1 cellular context compared by ENCODE assay signal in the genomic region with DNA sequence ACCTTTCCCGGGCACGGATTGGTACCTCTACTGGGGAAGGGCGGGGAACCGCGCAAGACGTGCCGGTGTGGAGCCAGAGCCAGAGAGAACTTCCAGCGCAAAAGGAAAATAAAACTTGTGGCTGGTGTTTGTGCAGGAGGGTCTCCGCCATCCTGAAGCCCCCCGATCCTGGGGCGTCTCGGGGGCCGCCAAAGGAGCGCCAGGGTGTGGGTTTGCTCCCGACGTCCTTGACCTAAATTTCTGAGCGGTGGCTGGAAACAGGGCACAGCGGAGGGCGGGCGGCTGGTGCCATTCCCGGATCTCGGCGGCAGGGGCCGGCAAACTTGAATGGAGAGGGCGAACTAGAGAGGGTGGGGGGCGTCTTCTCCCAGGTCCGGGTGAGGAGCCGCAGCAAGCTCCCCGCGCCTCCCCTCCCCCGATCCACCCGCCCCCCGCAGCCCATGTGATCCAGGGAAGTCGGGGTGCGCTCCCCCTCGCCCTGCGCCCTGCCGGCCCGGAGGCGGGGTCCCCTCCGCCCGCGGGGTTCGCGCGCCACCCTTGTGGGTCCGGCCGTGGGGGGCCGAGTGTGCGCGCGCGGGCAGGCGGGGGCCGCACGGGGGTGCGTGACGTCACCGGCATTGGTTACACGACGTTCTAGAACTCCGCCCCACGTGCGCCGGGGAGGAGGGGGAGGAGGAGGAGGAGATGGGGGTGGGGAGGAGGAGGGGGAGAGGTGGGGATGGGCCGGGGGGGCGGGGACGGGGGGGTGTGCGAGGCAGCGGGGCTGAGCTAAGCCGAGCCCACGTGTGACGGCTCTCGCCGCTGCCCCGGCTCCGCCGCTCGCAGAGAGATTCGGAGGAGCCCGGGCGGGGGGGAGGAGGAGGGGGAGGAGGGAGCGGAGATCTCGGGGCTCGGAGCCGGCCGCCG.
TF ChIP-seq lines count a peak whose summit lies in the region.

A gene (plus strand): TSS at position 748 of the 906 bp plus-strand sequence. CDS start 220 bp downstream, outside the sequence.

TF ChIP-seq in HepG2, 621 proteins besides CTCF, POLR2A, EP300 and RAD21 (continued from another document):
- TF ChIP-seq, protein P1, sequence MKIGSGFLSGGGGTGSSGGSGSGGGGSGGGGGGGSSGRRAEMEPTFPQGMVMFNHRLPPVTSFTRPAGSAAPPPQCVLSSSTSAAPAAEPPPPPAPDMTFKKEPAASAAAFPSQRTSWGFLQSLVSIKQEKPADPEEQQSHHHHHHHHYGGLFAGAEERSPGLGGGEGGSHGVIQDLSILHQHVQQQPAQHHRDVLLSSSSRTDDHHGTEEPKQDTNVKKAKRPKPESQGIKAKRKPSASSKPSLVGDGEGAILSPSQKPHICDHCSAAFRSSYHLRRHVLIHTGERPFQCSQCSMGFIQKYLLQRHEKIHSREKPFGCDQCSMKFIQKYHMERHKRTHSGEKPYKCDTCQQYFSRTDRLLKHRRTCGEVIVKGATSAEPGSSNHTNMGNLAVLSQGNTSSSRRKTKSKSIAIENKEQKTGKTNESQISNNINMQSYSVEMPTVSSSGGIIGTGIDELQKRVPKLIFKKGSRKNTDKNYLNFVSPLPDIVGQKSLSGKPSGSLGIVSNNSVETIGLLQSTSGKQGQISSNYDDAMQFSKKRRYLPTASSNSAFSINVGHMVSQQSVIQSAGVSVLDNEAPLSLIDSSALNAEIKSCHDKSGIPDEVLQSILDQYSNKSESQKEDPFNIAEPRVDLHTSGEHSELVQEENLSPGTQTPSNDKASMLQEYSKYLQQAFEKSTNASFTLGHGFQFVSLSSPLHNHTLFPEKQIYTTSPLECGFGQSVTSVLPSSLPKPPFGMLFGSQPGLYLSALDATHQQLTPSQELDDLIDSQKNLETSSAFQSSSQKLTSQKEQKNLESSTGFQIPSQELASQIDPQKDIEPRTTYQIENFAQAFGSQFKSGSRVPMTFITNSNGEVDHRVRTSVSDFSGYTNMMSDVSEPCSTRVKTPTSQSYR (CRISPR knock-in tag; IDR thresholded peaks at IDR 0.05; ENCODE audit: borderline replicate concordance), result peak; percentile 48; the same call in 1 of the 2 replicates
- TF ChIP-seq ZSCAN20 (CRISPR knock-in tag; IDR thresholded peaks at IDR 0.05; ENCODE audit: borderline replicate concordance) (0 out of 2 replicates have a peak, but pooled peaks have one; percentile 27), ZSCAN29 (CRISPR knock-in tag; conservative IDR thresholded peaks at IDR 0.05) (0 out of 2 replicates have a peak, but pooled peaks have one; percentile 30), CHD4 (IDR thresholded peaks at IDR 0.05; ENCODE audit: borderline replicate concordance, low read length) (peak; percentile 33; the same call in 1 of the 2 replicates), RXRB (CRISPR knock-in tag; IDR thresholded peaks at IDR 0.05; ENCODE audit: borderline replicate concordance) (peak; percentile 50; the same call in 1 of the 2 replicates), SALL1 (CRISPR knock-in tag; IDR thresholded peaks at IDR 0.05) (peak; percentile 67), JUND (CRISPR knock-in tag; IDR thresholded peaks at IDR 0.05) (no peak), ZNF224 (CRISPR knock-in tag; IDR thresholded peaks at IDR 0.05) (0 out of 2 replicates have a peak, but pooled peaks have one; percentile 31), RAD51 (IDR thresholded peaks at IDR 0.05; ENCODE audit: borderline replicate concordance) (no peak), KDM2A (CRISPR knock-in tag; IDR thresholded peaks at IDR 0.05; ENCODE audit: borderline replicate concordance, low read depth) (no peak; the same call in 1 of the 2 replicates), YEATS4 (CRISPR knock-in tag; IDR thresholded peaks at IDR 0.05; ENCODE audit: borderline replicate concordance) (peak; percentile 69), ZNF160 (CRISPR knock-in tag; IDR thresholded peaks at IDR 0.05) (0 out of 2 replicates have a peak, but pooled peaks have one; percentile 59), RBFOX2 (IDR thresholded peaks at IDR 0.05; ENCODE audit: low read depth, low read length) (peak; percentile 62), ZNF780A (CRISPR knock-in tag; IDR thresholded peaks at IDR 0.05) (no peak), SP4 (CRISPR knock-in tag; IDR thresholded peaks at IDR 0.05) (peak; percentile 33; the same call in 1 of the 2 replicates), MTA1 (CRISPR knock-in tag; IDR thresholded peaks at IDR 0.05; ENCODE audit: borderline replicate concordance) (peak; percentile 58; the same call in 1 of the 2 replicates), KDM5B (CRISPR knock-in tag; IDR thresholded peaks at IDR 0.05; ENCODE audit: borderline replicate concordance) (0 out of 2 replicates have a peak, but pooled peaks have one; percentile 15), HNF4A (CRISPR knock-in tag; IDR thresholded peaks at IDR 0.05) (no peak), GFI1 (CRISPR knock-in tag; IDR thresholded peaks at IDR 0.05; ENCODE audit: borderline replicate concordance) (peak; percentile 56; the same call in 1 of the 2 replicates), ZNF263 (CRISPR knock-in tag; IDR thresholded peaks at IDR 0.05) (peak; percentile 89), ZNF317 (CRISPR knock-in tag; IDR thresholded peaks at IDR 0.05) (peak; percentile 43; the same call in 1 of the 2 replicates), ZNF841 (CRISPR knock-in tag; IDR thresholded peaks at IDR 0.05; ENCODE audit: borderline replicate concordance) (no peak), ZNF564 (CRISPR knock-in tag; IDR thresholded peaks at IDR 0.05) (0 out of 2 replicates have a peak, but pooled peaks have one; percentile 35), PHF8 (CRISPR knock-in tag; IDR thresholded peaks at IDR 0.05) (no peak; the same call in 1 of the 2 replicates), ZNF878 (CRISPR knock-in tag; IDR thresholded peaks at IDR 0.05) (peak; percentile 28; the same call in 1 of the 2 replicates), ZNF501 (CRISPR knock-in tag; IDR thresholded peaks at IDR 0.05) (0 out of 2 replicates have a peak, but pooled peaks have one; percentile 50), ZNF556 (CRISPR knock-in tag; IDR thresholded peaks at IDR 0.05; ENCODE audit: borderline replicate concordance) (peak; percentile 68; the same call in 1 of the 2 replicates), RARG (CRISPR knock-in tag; IDR thresholded peaks at IDR 0.05; ENCODE audit: low read depth) (no peak), ZNF563 (CRISPR knock-in tag; IDR thresholded peaks at IDR 0.05) (peak; percentile 76), MXI1 (IDR thresholded peaks at IDR 0.05; ENCODE audit: borderline replicate concordance, low read depth, low read length) (peak; percentile 65; the same call in 2 of the 3 replicates)
- TF ChIP-seq, protein P2, sequence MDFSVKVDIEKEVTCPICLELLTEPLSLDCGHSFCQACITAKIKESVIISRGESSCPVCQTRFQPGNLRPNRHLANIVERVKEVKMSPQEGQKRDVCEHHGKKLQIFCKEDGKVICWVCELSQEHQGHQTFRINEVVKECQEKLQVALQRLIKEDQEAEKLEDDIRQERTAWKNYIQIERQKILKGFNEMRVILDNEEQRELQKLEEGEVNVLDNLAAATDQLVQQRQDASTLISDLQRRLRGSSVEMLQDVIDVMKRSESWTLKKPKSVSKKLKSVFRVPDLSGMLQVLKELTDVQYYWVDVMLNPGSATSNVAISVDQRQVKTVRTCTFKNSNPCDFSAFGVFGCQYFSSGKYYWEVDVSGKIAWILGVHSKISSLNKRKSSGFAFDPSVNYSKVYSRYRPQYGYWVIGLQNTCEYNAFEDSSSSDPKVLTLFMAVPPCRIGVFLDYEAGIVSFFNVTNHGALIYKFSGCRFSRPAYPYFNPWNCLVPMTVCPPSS (IDR thresholded peaks at IDR 0.05), result no peak
- TF ChIP-seq, protein P3, sequence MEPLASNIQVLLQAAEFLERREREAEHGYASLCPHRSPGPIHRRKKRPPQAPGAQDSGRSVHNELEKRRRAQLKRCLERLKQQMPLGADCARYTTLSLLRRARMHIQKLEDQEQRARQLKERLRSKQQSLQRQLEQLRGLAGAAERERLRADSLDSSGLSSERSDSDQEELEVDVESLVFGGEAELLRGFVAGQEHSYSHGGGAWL (CRISPR knock-in tag; IDR thresholded peaks at IDR 0.05), result no peak; the same call in 1 of the 2 replicates
- TF ChIP-seq, protein P4, sequence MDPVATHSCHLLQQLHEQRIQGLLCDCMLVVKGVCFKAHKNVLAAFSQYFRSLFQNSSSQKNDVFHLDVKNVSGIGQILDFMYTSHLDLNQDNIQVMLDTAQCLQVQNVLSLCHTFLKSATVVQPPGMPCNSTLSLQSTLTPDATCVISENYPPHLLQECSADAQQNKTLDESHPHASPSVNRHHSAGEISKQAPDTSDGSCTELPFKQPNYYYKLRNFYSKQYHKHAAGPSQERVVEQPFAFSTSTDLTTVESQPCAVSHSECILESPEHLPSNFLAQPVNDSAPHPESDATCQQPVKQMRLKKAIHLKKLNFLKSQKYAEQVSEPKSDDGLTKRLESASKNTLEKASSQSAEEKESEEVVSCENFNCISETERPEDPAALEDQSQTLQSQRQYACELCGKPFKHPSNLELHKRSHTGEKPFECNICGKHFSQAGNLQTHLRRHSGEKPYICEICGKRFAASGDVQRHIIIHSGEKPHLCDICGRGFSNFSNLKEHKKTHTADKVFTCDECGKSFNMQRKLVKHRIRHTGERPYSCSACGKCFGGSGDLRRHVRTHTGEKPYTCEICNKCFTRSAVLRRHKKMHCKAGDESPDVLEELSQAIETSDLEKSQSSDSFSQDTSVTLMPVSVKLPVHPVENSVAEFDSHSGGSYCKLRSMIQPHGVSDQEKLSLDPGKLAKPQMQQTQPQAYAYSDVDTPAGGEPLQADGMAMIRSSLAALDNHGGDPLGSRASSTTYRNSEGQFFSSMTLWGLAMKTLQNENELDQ (CRISPR knock-in tag; IDR thresholded peaks at IDR 0.05; ENCODE audit: borderline replicate concordance), result no peak
- TF ChIP-seq, protein P5, sequence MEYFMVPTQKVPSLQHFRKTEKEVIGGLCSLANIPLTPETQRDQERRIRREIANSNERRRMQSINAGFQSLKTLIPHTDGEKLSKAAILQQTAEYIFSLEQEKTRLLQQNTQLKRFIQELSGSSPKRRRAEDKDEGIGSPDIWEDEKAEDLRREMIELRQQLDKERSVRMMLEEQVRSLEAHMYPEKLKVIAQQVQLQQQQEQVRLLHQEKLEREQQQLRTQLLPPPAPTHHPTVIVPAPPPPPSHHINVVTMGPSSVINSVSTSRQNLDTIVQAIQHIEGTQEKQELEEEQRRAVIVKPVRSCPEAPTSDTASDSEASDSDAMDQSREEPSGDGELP (IDR thresholded peaks at IDR 0.05; ENCODE audit: borderline replicate concordance, low read depth), result 0 out of 2 replicates have a peak, but pooled peaks have one; percentile 16
- TF ChIP-seq, protein P6, sequence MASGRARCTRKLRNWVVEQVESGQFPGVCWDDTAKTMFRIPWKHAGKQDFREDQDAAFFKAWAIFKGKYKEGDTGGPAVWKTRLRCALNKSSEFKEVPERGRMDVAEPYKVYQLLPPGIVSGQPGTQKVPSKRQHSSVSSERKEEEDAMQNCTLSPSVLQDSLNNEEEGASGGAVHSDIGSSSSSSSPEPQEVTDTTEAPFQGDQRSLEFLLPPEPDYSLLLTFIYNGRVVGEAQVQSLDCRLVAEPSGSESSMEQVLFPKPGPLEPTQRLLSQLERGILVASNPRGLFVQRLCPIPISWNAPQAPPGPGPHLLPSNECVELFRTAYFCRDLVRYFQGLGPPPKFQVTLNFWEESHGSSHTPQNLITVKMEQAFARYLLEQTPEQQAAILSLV (CRISPR knock-in tag; IDR thresholded peaks at IDR 0.05; ENCODE audit: borderline replicate concordance), result peak; percentile 29; the same call in 1 of the 2 replicates
- TF ChIP-seq, protein P7, sequence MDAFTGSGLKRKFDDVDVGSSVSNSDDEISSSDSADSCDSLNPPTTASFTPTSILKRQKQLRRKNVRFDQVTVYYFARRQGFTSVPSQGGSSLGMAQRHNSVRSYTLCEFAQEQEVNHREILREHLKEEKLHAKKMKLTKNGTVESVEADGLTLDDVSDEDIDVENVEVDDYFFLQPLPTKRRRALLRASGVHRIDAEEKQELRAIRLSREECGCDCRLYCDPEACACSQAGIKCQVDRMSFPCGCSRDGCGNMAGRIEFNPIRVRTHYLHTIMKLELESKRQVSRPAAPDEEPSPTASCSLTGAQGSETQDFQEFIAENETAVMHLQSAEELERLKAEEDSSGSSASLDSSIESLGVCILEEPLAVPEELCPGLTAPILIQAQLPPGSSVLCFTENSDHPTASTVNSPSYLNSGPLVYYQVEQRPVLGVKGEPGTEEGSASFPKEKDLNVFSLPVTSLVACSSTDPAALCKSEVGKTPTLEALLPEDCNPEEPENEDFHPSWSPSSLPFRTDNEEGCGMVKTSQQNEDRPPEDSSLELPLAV (CRISPR knock-in tag; conservative IDR thresholded peaks at IDR 0.05; ENCODE audit: low read depth), result no peak
- TF ChIP-seq, protein P8, sequence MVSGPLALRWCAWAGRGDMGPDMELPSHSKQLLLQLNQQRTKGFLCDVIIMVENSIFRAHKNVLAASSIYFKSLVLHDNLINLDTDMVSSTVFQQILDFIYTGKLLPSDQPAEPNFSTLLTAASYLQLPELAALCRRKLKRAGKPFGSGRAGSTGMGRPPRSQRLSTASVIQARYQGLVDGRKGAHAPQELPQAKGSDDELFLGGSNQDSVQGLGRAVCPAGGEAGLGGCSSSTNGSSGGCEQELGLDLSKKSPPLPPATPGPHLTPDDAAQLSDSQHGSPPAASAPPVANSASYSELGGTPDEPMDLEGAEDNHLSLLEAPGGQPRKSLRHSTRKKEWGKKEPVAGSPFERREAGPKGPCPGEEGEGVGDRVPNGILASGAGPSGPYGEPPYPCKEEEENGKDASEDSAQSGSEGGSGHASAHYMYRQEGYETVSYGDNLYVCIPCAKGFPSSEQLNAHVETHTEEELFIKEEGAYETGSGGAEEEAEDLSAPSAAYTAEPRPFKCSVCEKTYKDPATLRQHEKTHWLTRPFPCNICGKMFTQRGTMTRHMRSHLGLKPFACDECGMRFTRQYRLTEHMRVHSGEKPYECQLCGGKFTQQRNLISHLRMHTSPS (CRISPR knock-in tag; IDR thresholded peaks at IDR 0.05; ENCODE audit: low read depth), result peak; percentile 83; the same call in 1 of the 2 replicates
- TF ChIP-seq, protein P9, sequence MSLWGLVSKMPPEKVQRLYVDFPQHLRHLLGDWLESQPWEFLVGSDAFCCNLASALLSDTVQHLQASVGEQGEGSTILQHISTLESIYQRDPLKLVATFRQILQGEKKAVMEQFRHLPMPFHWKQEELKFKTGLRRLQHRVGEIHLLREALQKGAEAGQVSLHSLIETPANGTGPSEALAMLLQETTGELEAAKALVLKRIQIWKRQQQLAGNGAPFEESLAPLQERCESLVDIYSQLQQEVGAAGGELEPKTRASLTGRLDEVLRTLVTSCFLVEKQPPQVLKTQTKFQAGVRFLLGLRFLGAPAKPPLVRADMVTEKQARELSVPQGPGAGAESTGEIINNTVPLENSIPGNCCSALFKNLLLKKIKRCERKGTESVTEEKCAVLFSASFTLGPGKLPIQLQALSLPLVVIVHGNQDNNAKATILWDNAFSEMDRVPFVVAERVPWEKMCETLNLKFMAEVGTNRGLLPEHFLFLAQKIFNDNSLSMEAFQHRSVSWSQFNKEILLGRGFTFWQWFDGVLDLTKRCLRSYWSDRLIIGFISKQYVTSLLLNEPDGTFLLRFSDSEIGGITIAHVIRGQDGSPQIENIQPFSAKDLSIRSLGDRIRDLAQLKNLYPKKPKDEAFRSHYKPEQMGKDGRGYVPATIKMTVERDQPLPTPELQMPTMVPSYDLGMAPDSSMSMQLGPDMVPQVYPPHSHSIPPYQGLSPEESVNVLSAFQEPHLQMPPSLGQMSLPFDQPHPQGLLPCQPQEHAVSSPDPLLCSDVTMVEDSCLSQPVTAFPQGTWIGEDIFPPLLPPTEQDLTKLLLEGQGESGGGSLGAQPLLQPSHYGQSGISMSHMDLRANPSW (CRISPR knock-in tag; IDR thresholded peaks at IDR 0.05; ENCODE audit: borderline replicate concordance), result no peak
